In the genomic region with DNA sequence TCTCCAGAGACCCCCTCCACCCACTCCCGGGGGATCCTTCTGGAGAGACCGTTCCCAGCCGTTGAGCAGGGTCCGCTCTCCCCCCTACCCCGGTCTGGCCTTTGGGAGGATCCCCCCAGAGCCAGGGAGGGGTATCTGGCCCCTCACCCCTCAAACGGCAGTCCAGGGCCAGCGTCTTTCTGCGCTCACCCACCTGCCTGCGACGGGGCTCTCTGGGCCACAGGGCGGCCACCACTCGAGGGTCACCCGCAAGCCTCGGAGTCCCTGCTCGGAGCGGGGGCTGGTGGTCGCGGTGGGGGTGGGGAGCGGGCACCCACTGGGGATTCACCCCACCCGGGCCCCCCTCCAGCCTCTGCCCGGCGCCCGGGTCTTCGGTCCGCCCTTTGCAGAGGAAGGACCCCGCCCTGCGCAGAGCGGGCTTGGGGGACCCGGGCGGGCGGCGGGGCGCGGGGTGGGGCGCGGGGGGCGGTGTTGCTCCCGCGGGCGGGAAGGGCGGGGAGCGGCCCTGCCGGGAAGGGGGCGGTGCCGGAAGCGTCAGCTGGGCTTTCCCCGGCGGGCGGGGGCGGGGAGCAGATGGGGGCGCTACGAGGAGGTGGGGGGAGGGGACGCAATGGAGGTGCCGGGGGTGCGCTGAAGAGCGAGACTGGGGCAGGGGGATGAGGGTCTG, we compare ENCODE assay signal across 8 cellular contexts. TPM values are rescaled to one million over a fixed set of nuclear protein-coding genes. Genes with fewer than 3 reads are reported as not detected.
A peak's percentile ranks its signal among the peaks of the same experiment; 100 is the strongest.
DNase-seq lines count a peak whose midpoint lies in the region; ATAC-seq and TF ChIP-seq lines count a peak whose summit lies in the region.

No MANE protein-coding gene starts in this region.

- WGBS in thymus, result 3% methylated on average over 56 of the region's 56 CpGs

- no peak for TF ChIP-seq CTCF in GM10266 (IDR thresholded peaks at IDR 0.05; ENCODE audit: control insufficient read depth, insufficient read depth, low read depth, missing control alignments)

- DNase-seq in GM10266 (ENCODE audit: extremely low spot score) (peak; percentile 90), NOMO-1 (lab: John Stamatoyannopoulos, UW; ENCODE audit: unreplicated experiment in 2 of 2) (peak; percentile 26 to 63), fibroblast of the conjunctiva (ENCODE audit: low read depth) (peak; percentile 42), nucleus accumbens (lab: John Stamatoyannopoulos, UW) (peak in 37 of 56 donors; percentile 4 to 81 (median 38)), NCI-H2029 treated with DMSO at 0.1 percent for 48 hours (lab: John Stamatoyannopoulos, UW) (no peak)
- peak; percentile 93 to 95 for DNase-seq in activated T-cell treated with anti-CD3 and anti-CD28 coated beads, Interleukin-2, amount 50 U/mL, for 48 hours

- H3K4me1 ChIP-seq in thymus (ENCODE audit: control insufficient read depth, insufficient read depth, low read length), result peaks cover 8% of the 10 kb centered on the region

- no peak for ATAC-seq in HG03025 (IDR thresholded peaks at IDR 0.05; ENCODE audit: low FRiP score, unreplicated experiment)

- no peaks in the 10 kb centered on the region for H3K36me3 ChIP-seq in thymus (ENCODE audit: control insufficient read depth, insufficient read depth)

- H3K27ac ChIP-seq in thymus (ENCODE audit: low read depth), result peak overlapping the region; percentile 86

- no peaks in the 10 kb centered on the region for H3K27me3 ChIP-seq in thymus (ENCODE audit: control insufficient read depth, insufficient read depth)

- peak overlapping the region; percentile 57 for H3K4me3 ChIP-seq in thymus (ENCODE audit: low read length)

- no peaks in the 10 kb centered on the region for H3K9me3 ChIP-seq in thymus (ENCODE audit: control insufficient read depth)

RNA-seq across cellular contexts. Expression of a gene that starts 16.6 kb away (rescaled TPM):
- 24.3 TPM for polyA plus RNA-seq in thymus

RNA-seq across cellular contexts. Expression of a gene that starts 16.8 kb away (rescaled TPM):
- polyA plus RNA-seq in thymus, result 9.1 TPM

RNA-seq across cellular contexts. Expression of a gene that starts 25.5 kb away (rescaled TPM):
- 57.6 TPM for polyA plus RNA-seq in thymus
